In the genomic region with DNA sequence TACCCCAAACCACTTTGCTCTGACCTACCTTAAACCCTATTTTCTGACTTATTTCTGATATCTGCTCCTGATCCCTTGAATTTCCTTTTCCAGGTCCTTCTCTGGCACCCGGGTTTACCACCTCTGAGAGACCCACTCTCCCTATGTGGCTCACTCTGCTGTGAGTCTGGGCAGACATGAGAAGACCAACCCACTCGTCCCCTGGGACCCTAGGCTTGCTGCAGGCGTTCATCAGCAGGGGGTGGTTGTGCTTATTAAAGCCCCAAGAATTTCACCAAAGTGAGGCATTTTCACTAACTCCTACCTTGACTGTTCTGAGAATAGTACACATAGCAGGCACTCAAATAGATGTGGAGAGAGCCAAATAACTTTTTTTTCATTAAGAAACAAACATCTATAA, we compare ENCODE assay signal across 14 cellular contexts.
DNase-seq lines count a peak whose midpoint lies in the region; ATAC-seq, FAIRE-seq and TF ChIP-seq lines count a peak whose summit lies in the region.
"Had no signal": no experiment of that assay in that cellular context is flagged by ENCODE, and none has a peak within 500 bp of the region (broad histone marks: within the 10 kb centered on the region; RNA-seq: fewer than 3 reads in every experiment).

No MANE protein-coding gene starts in this region.

- intact Hi-C loops in prostate gland (cut with DNase I): no loop called here

- peak; percentile 42 for ATAC-seq in HG02610 (IDR thresholded peaks at IDR 0.05; ENCODE audit: unreplicated experiment)
- no peak for ATAC-seq in GM18873 (IDR thresholded peaks at IDR 0.05; ENCODE audit: low FRiP score, unreplicated experiment)

- no peak for FAIRE-seq in GM18507 (lab: Jason Lieb, UNC)
- FAIRE-seq in astrocyte (lab: Jason Lieb, UNC): no peak

- H3K27me3 ChIP-seq in astrocyte (ENCODE audit: insufficient read depth, low read length) (no peaks in the 10 kb centered on the region), prostate gland (replicated peaks; ENCODE audit: insufficient read depth) (no peaks in the 10 kb centered on the region)
- H3K27me3 ChIP-seq: heart left ventricle had no signal

- H3K4me2 ChIP-seq in astrocyte (ENCODE audit: low read length): peak overlapping the region; percentile 10

- H2AFZ ChIP-seq in astrocyte (ENCODE audit: low read depth, low read length): no peak overlapping the region

- no peaks in the 10 kb centered on the region for H3K9me3 ChIP-seq in astrocyte (ENCODE audit: insufficient read depth, low read depth, low read length)
- no peaks in the 10 kb centered on the region for H3K9me3 ChIP-seq in prostate gland
- H3K9me3 ChIP-seq: heart left ventricle had no signal

- H3K4me3 Mint-ChIP-seq in astrocyte (ENCODE audit: unreplicated experiment) (no peak overlapping the region), osteocyte (ENCODE audit: unreplicated experiment) (no peak overlapping the region)
- H3K4me3 Mint-ChIP-seq: stimulated activated naive CD8-positive, alpha-beta T cell treated with anti-CD3 and anti-CD28 coated beads, Interleukin-15, Interleukin-2, amounts not matched to agents 100 ng/mL and 50 ng/mL, for 24 hours had no signal

- H3K36me3 ChIP-seq in astrocyte (ENCODE audit: insufficient read depth, low read length): no peaks in the 10 kb centered on the region
- no peaks in the 10 kb centered on the region for H3K36me3 ChIP-seq in prostate gland
- H3K36me3 ChIP-seq: heart left ventricle had no signal

- no peaks in the 10 kb centered on the region for H3K9me3 Mint-ChIP-seq in astrocyte (ENCODE audit: unreplicated experiment)
- H3K9me3 Mint-ChIP-seq in osteocyte (ENCODE audit: unreplicated experiment): no peaks in the 10 kb centered on the region
- H3K9me3 Mint-ChIP-seq: stimulated activated naive CD8-positive, alpha-beta T cell treated with anti-CD3 and anti-CD28 coated beads, Interleukin-15, Interleukin-2, amounts not matched to agents 100 ng/mL and 50 ng/mL, for 24 hours had no signal

- H3K79me2 ChIP-seq in astrocyte (ENCODE audit: insufficient read depth, low read length): peaks cover 10% of the 10 kb centered on the region

- H3K36me3 Mint-ChIP-seq in astrocyte (ENCODE audit: low read depth, unreplicated experiment) (no peaks in the 10 kb centered on the region), osteocyte (ENCODE audit: unreplicated experiment) (no peaks in the 10 kb centered on the region)

- H3K4me1 ChIP-seq in astrocyte (ENCODE audit: insufficient read depth, low read length) (peaks cover 15% of the 10 kb centered on the region), prostate gland (replicated peaks) (peaks cover 3% of the 10 kb centered on the region)

- no peak for TF ChIP-seq POLR2A in prostate gland (IDR thresholded peaks at IDR 0.05)

- WGBS in prostate gland: 64% methylated on average over 3 of the region's 3 CpGs

- H3K4me1 Mint-ChIP-seq in astrocyte (ENCODE audit: low read depth, unreplicated experiment): peaks cover 34% of the 10 kb centered on the region
- peaks cover 40% of the 10 kb centered on the region for H3K4me1 Mint-ChIP-seq in osteocyte (ENCODE audit: unreplicated experiment)

- TF ChIP-seq CTCF in astrocyte (IDR thresholded peaks at IDR 0.05; ENCODE audit: insufficient read depth, low read depth, low read length): no peak
- no peak for TF ChIP-seq CTCF in osteocyte (IDR thresholded peaks at IDR 0.05)
- TF ChIP-seq CTCF in prostate gland (IDR thresholded peaks at IDR 0.05): no peak

- no peak overlapping the region for H3K9ac ChIP-seq in astrocyte (ENCODE audit: low read length)

- no peak overlapping the region for H3K27ac ChIP-seq in astrocyte (ENCODE audit: low read depth, low read length)
- no peak overlapping the region for H3K27ac ChIP-seq in prostate gland

- no peak overlapping the region for H3K4me3 ChIP-seq in astrocyte (ENCODE audit: insufficient read depth, low read depth, low read length)
- no peak overlapping the region for H3K4me3 ChIP-seq in prostate gland
- H3K4me3 ChIP-seq: heart left ventricle had no signal

- H3K27me3 Mint-ChIP-seq in astrocyte (ENCODE audit: low read depth, unreplicated experiment) (no peaks in the 10 kb centered on the region), osteocyte (ENCODE audit: unreplicated experiment) (no peaks in the 10 kb centered on the region)
- H3K27me3 Mint-ChIP-seq: stimulated activated naive CD8-positive, alpha-beta T cell treated with anti-CD3 and anti-CD28 coated beads, Interleukin-15, Interleukin-2, amounts not matched to agents 100 ng/mL and 50 ng/mL, for 24 hours had no signal

- peaks cover 23% of the 10 kb centered on the region for H4K20me1 ChIP-seq in astrocyte (ENCODE audit: insufficient read depth, low read length)

- DNase-seq in GM18507 (ENCODE audit: extremely low spot score, insufficient read length, low read depth): peak; percentile 1
- DNase-seq in astrocyte (ENCODE audit: low read depth): no peak
- no peak for DNase-seq in osteocyte (ENCODE audit: extremely low spot score, unreplicated experiment)
- no peak for DNase-seq in prostate gland (ENCODE audit: low spot score)
- no peak for DNase-seq in A172 (ENCODE audit: low spot score)
- DNase-seq in activated T-cell treated with anti-CD3 and anti-CD28 coated beads for 4 hours: no peak
- DNase-seq: DMS 273 treated with DMSO at 0.1 percent for 48 hours; midbrain; NCI-H446 treated with DMSO at 0.1 percent for 48 hours; stimulated activated CD4-positive, alpha-beta T cell treated with anti-CD3 and anti-CD28 coated beads, Interleukin-12 subunit alpha, Interleukin-12 subunit beta, amount 100 ng/mL, for 4 hours had no signal

- peak overlapping the region; percentile 80 for H3K27ac Mint-ChIP-seq in astrocyte (ENCODE audit: unreplicated experiment)
- peak overlapping the region; percentile 46 for H3K27ac Mint-ChIP-seq in osteocyte (ENCODE audit: unreplicated experiment)
- H3K27ac Mint-ChIP-seq: stimulated activated naive CD8-positive, alpha-beta T cell treated with anti-CD3 and anti-CD28 coated beads, Interleukin-15, Interleukin-2, amounts not matched to agents 100 ng/mL and 50 ng/mL, for 24 hours had no signal
